ENCODE assay signal across 1 cellular context in the genomic region with DNA sequence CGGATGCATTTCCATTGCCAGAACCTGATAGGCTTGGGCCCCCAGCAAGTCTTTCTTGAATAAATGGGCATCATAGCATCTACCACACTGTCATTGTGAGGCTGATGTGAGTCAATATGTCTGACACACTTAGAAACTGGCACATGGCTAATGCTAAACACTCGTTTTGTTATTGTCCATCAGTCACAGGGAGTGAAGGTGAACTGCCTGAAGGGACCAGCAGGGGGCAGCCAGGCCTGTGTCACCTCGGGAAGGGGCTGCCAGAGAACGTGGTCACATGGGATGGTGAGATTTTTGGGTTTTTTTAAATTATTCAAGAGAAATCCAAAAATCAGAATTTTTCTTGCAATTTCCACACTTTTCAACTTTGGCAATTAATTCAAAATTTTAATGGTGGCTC.
TF ChIP-seq lines count a peak whose summit lies in the region.

No MANE protein-coding gene starts in this region.

TF ChIP-seq in SK-N-SH, 30 proteins besides CTCF, POLR2A, EP300 and RAD21 (continued from another document):
- TF ChIP-seq, protein P1, sequence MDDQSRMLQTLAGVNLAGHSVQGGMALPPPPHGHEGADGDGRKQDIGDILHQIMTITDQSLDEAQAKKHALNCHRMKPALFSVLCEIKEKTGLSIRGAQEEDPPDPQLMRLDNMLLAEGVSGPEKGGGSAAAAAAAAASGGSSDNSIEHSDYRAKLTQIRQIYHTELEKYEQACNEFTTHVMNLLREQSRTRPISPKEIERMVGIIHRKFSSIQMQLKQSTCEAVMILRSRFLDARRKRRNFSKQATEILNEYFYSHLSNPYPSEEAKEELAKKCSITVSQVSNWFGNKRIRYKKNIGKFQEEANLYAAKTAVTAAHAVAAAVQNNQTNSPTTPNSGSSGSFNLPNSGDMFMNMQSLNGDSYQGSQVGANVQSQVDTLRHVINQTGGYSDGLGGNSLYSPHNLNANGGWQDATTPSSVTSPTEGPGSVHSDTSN (IDR thresholded peaks at IDR 0.05), result no peak
- TF ChIP-seq TCF12 (IDR thresholded peaks at IDR 0.05), result no peak
- no peak for TF ChIP-seq FOXJ3 (CRISPR knock-in tag; IDR thresholded peaks at IDR 0.05)
